1 cellular context compared by ENCODE assay signal in genomic region chr20:44435630-44436335, GRCh38.
TF ChIP-seq lines count a peak whose summit lies in the region.

No MANE protein-coding gene starts in this region.

TF ChIP-seq in HepG2, 621 proteins besides CTCF, POLR2A, EP300 and RAD21 (continued from another document and continues in another):
- TF ChIP-seq EHMT2 (IDR thresholded peaks at IDR 0.05; ENCODE audit: borderline replicate concordance, low read depth, low read length) (0 out of 2 replicates have a peak, but pooled peaks have one; percentile 27), ZNF362 (CRISPR knock-in tag; IDR thresholded peaks at IDR 0.05; ENCODE audit: borderline replicate concordance) (peak; percentile 25; the same call in 1 of the 2 replicates), TBX2 (CRISPR knock-in tag; IDR thresholded peaks at IDR 0.05; ENCODE audit: borderline replicate concordance) (peak; percentile 48; the same call in 1 of the 2 replicates), ZNF121 (CRISPR knock-in tag; IDR thresholded peaks at IDR 0.05) (0 out of 2 replicates have a peak, but pooled peaks have one; percentile 1), IRF2 (CRISPR knock-in tag; IDR thresholded peaks at IDR 0.05) (0 out of 2 replicates have a peak, but pooled peaks have one; percentile 21), CBX2 (IDR thresholded peaks at IDR 0.05; ENCODE audit: low read depth, low read length) (no peak), CBX2 (CRISPR knock-in tag; IDR thresholded peaks at IDR 0.05; ENCODE audit: low read depth) (no peak), FOXA1 (IDR thresholded peaks at IDR 0.05) (no peak), FOXA1 (CRISPR knock-in tag; IDR thresholded peaks at IDR 0.05) (0 out of 2 replicates have a peak, but pooled peaks have one; percentile 2), CEBPG (CRISPR knock-in tag; IDR thresholded peaks at IDR 0.05) (peak; percentile 8; the same call in 1 of the 2 replicates), SAP130 (CRISPR knock-in tag; IDR thresholded peaks at IDR 0.05; ENCODE audit: low read depth) (peak; percentile 62), ZNF709 (CRISPR knock-in tag; IDR thresholded peaks at IDR 0.05) (0 out of 2 replicates have a peak, but pooled peaks have one; percentile 40), PBX3 (CRISPR knock-in tag; IDR thresholded peaks at IDR 0.05; ENCODE audit: borderline replicate concordance) (no peak), PPARG (CRISPR knock-in tag; conservative IDR thresholded peaks at IDR 0.05) (peak; percentile 60; the same call in 1 of the 2 replicates), BCL3 (CRISPR knock-in tag; IDR thresholded peaks at IDR 0.05) (peak; percentile 2; the same call in 1 of the 2 replicates), HNF1A (IDR thresholded peaks at IDR 0.05; ENCODE audit: low read depth) (no peak), HNF1A (CRISPR knock-in tag; IDR thresholded peaks at IDR 0.05; ENCODE audit: borderline replicate concordance) (0 out of 2 replicates have a peak, but pooled peaks have one; percentile 14), THAP11 (CRISPR knock-in tag; IDR thresholded peaks at IDR 0.05) (0 out of 2 replicates have a peak, but pooled peaks have one; percentile 16), ELF1 (CRISPR knock-in tag; IDR thresholded peaks at IDR 0.05) (peak; percentile 68; the same call in 1 of the 2 replicates), RCOR2 (CRISPR knock-in tag; IDR thresholded peaks at IDR 0.05) (peak; percentile 70; the same call in 1 of the 2 replicates), ZNF263 (CRISPR knock-in tag; IDR thresholded peaks at IDR 0.05) (no peak), ZNF446 (CRISPR knock-in tag; IDR thresholded peaks at IDR 0.05) (0 out of 2 replicates have a peak, but pooled peaks have one; percentile 41), SMAD9 (CRISPR knock-in tag; IDR thresholded peaks at IDR 0.05) (0 out of 2 replicates have a peak, but pooled peaks have one; percentile 21), NCOA1 (CRISPR knock-in tag; IDR thresholded peaks at IDR 0.05) (0 out of 2 replicates have a peak, but pooled peaks have one; percentile 30), LCORL (IDR thresholded peaks at IDR 0.05) (0 out of 2 replicates have a peak, but pooled peaks have one; percentile 15), LCORL (CRISPR knock-in tag; IDR thresholded peaks at IDR 0.05) (peak; percentile 80), HNF4A (CRISPR knock-in tag; IDR thresholded peaks at IDR 0.05) (0 out of 2 replicates have a peak, but pooled peaks have one; percentile 26), FUBP1 (CRISPR knock-in tag; IDR thresholded peaks at IDR 0.05; ENCODE audit: borderline replicate concordance) (0 out of 2 replicates have a peak, but pooled peaks have one; percentile 24), CREB1 (IDR thresholded peaks at IDR 0.05) (peak; percentile 23; the same call in 1 of the 2 replicates), CREB1 (CRISPR knock-in tag; IDR thresholded peaks at IDR 0.05) (peak; percentile 68; the same call in 1 of the 2 replicates), ZNF646 (CRISPR knock-in tag; IDR thresholded peaks at IDR 0.05) (0 out of 2 replicates have a peak, but pooled peaks have one; percentile 24), ZNF44 (CRISPR knock-in tag; IDR thresholded peaks at IDR 0.05) (peak; percentile 53; the same call in 1 of the 2 replicates), GABPA (IDR thresholded peaks at IDR 0.05; ENCODE audit: low read depth, low read length) (no peak), GABPA (CRISPR knock-in tag; IDR thresholded peaks at IDR 0.05; ENCODE audit: low read depth) (0 out of 2 replicates have a peak, but pooled peaks have one; percentile 31), ZNF772 (CRISPR knock-in tag; IDR thresholded peaks at IDR 0.05) (0 out of 2 replicates have a peak, but pooled peaks have one; percentile 53), KLF9 (CRISPR knock-in tag; IDR thresholded peaks at IDR 0.05; ENCODE audit: low read depth) (no peak), SOX5 (CRISPR knock-in tag; IDR thresholded peaks at IDR 0.05; ENCODE audit: borderline replicate concordance) (0 out of 2 replicates have a peak, but pooled peaks have one; percentile 27), RARA (CRISPR knock-in tag; IDR thresholded peaks at IDR 0.05) (0 out of 2 replicates have a peak, but pooled peaks have one; percentile 19), KMT2B (CRISPR knock-in tag; IDR thresholded peaks at IDR 0.05) (no peak), TEAD3 (CRISPR knock-in tag; optimal IDR thresholded peaks at IDR 0.05; ENCODE audit: borderline replicate concordance) (peak; percentile 43), THAP9 (CRISPR knock-in tag; IDR thresholded peaks at IDR 0.05; ENCODE audit: borderline replicate concordance) (peak; percentile 100), MIER2 (CRISPR knock-in tag; IDR thresholded peaks at IDR 0.05) (peak; percentile 59; the same call in 1 of the 2 replicates), ESRRA (CRISPR knock-in tag; IDR thresholded peaks at IDR 0.05; ENCODE audit: low read depth) (no peak), PHF8 (CRISPR knock-in tag; IDR thresholded peaks at IDR 0.05) (peak; percentile 6; the same call in 1 of the 2 replicates), KLF13 (CRISPR knock-in tag; IDR thresholded peaks at IDR 0.05) (0 out of 2 replicates have a peak, but pooled peaks have one; percentile 29)
